Comparison of ENCODE assay signal across 8 cellular contexts in genomic region chr6:34986845-34987246, GRCh38.
DNase-seq lines count a peak whose midpoint lies in the region; ATAC-seq and TF ChIP-seq lines count a peak whose summit lies in the region.

No MANE protein-coding gene starts in this region.

- H3K27me3 ChIP-seq in thoracic aorta (replicated peaks; ENCODE audit: insufficient read depth), result no peaks in the 10 kb centered on the region

- H3K27ac ChIP-seq in RWPE1 (no peak overlapping the region), thoracic aorta (peak overlapping the region; percentile 29 to 69)

- no peak overlapping the region for H3K4me3 ChIP-seq in thoracic aorta

- no peaks in the 10 kb centered on the region for H3K9me3 ChIP-seq in thoracic aorta

- peak; percentile 79 for DNase-seq in DMS153 (lab: John Stamatoyannopoulos, UW)
- DNase-seq in M059J (ENCODE audit: low read depth), result peak; percentile 71
- peak; percentile 51 for DNase-seq in RWPE1 (ENCODE audit: low spot score)
- DNase-seq in activated T-helper 9 cell treated with anti-CD3 and anti-CD28 coated beads, Interleukin-2, amount 50 U/mL, for 16 hours (ENCODE audit: low read depth), result peak; percentile 20
- DNase-seq in foreskin melanocyte, result peak; percentile 77
- DNase-seq in nucleus accumbens (lab: John Stamatoyannopoulos, UW), result peak in 50 of 56 donors; percentile 14 to 85 (median 47)
- DNase-seq in thoracic aorta (ENCODE audit: low spot score), result no peak

- TF ChIP-seq CTCF in RWPE1 (conservative IDR thresholded peaks at IDR 0.05; ENCODE audit: low read depth) (peak; percentile 72), thoracic aorta (IDR thresholded peaks at IDR 0.05) (peak; percentile 87)

- H3K36me3 ChIP-seq in thoracic aorta, result peaks cover 22% of the 10 kb centered on the region

- CTCF ChIA-PET in RWPE1 (lab: Yijun Ruan, JAX), result interaction anchor here (0.5 to 2.2 kb wide), 12 partner anchors 15 to 293 kb away, joined by 3 to 21 read pairs (median 4); no protein-coding TSS in a partner anchor

- POLR2A ChIA-PET in RWPE1 (lab: Yijun Ruan, JAX; ENCODE audit: low non-redundant PET), result no interaction called here

- peaks cover 0 to 16% of the 10 kb centered on the region in 2 donors for H3K4me1 ChIP-seq in thoracic aorta (ENCODE audit: control insufficient read depth in 1 of 2, low read depth in 2 of 2)

- ATAC-seq in thoracic aorta (ENCODE audit: insufficient number of reproducible peaks, low FRiP score, low read depth) (peak; percentile 69), GM19328 (IDR thresholded peaks at IDR 0.05; ENCODE audit: unreplicated experiment) (no peak)
